ENCODE assay signal across 9 cellular contexts in genomic region chr2:150486539-150487484, GRCh38. TPM values are rescaled to one million over a fixed set of nuclear protein-coding genes. Genes with fewer than 3 reads are reported as not detected.
DNase-seq lines count a peak whose midpoint lies in the region; ATAC-seq and TF ChIP-seq lines count a peak whose summit lies in the region.
"Had no signal": no experiment of that assay in that cellular context is flagged by ENCODE, and none has a peak within 500 bp of the region (broad histone marks: within the 10 kb centered on the region; RNA-seq: fewer than 3 reads in every experiment).

No MANE protein-coding gene starts in this region.

- ATAC-seq in RWPE2 (ENCODE audit: low read depth), result no peak
- ATAC-seq in natural killer cell, result no peak

- peaks cover 38% of the 10 kb centered on the region for H3K27me3 Mint-ChIP-seq in T-helper 2 cell treated with Interferon-gamma antibody and Interleukin-4, amounts not matched to agents 5 μg/mL and 100 μg/mL, for 36 hours (ENCODE audit: low read depth)
- H3K27me3 Mint-ChIP-seq in natural killer cell (ENCODE audit: low read depth in 2 of 2), result peaks cover 24 to 34% of the 10 kb centered on the region in 2 donors

- H3K27ac ChIP-seq in RWPE2 (ENCODE audit: poor library complexity, severe bottlenecking) (peak overlapping the region; percentile 99), fibroblast of lung (ENCODE audit: insufficient read depth, low read length) (peak overlapping the region; percentile 98)

- H3K4me3 ChIP-seq in RWPE2 (ENCODE audit: severe bottlenecking) (peak overlapping the region; percentile 59), fibroblast of lung (replicated peaks in 1 of 4; ENCODE audit: control extremely low read depth in 1 of 4, insufficient read depth in 1 of 4, low read depth in 3 of 4, low read length in 4 of 4) (peak overlapping the region; percentile 96 to 99 (median 97)), neuron (ENCODE audit: low read length) (peak overlapping the region; percentile 96)

- intact Hi-C loops in natural killer cell (cut with micrococcal nuclease), result loop anchor here (5.0 kb wide), 1 partner anchor 890 kb away; no protein-coding TSS in a partner anchor

- H3K79me2 ChIP-seq in fibroblast of lung (ENCODE audit: control insufficient read depth, insufficient read depth, low read length), result peaks cover 64% of the 10 kb centered on the region

- H3K9me3 ChIP-seq in RWPE2 (ENCODE audit: severe bottlenecking) (no peaks in the 10 kb centered on the region), fibroblast of lung (ENCODE audit: control insufficient read depth, insufficient read depth, low read depth, low read length) (no peaks in the 10 kb centered on the region), neuron (ENCODE audit: low read length) (no peaks in the 10 kb centered on the region)

- no peaks in the 10 kb centered on the region for H3K9me3 Mint-ChIP-seq in T-helper 2 cell treated with Interferon-gamma antibody and Interleukin-4, amounts not matched to agents 5 μg/mL and 100 μg/mL, for 36 hours
- H3K9me3 Mint-ChIP-seq in natural killer cell, result peaks cover 2 to 3% of the 10 kb centered on the region in 2 donors
- H3K9me3 Mint-ChIP-seq: activated naive CD4-positive, alpha-beta T cell treated with anti-CD3 and anti-CD28 coated beads, Interleukin-2, amount 50 U/mL, for 24 hours had no signal

- H3K36me3 ChIP-seq in RWPE2 (ENCODE audit: low read depth) (peaks cover 51% of the 10 kb centered on the region), fibroblast of lung (ENCODE audit: control insufficient read depth, insufficient read depth, low read length) (peaks cover 15% of the 10 kb centered on the region), neuron (ENCODE audit: insufficient read depth, low read length) (peaks cover 13% of the 10 kb centered on the region)

- peak overlapping the region; percentile 98 for H3K9ac ChIP-seq in fibroblast of lung (ENCODE audit: insufficient read depth, low read length)

- TF ChIP-seq CTCF in RWPE2 (IDR thresholded peaks at IDR 0.05; ENCODE audit: poor library complexity, severe bottlenecking) (no peak), fibroblast of lung (conservative IDR thresholded peaks at IDR 0.05 in 1 of 2, IDR thresholded peaks at IDR 0.05 in 1 of 2; ENCODE audit: low read depth in 1 of 2, low read length in 2 of 2) (no peak), natural killer cell (IDR thresholded peaks at IDR 0.05) (no peak)

- peaks cover 33% of the 10 kb centered on the region for H3K4me1 ChIP-seq in RWPE2 (ENCODE audit: insufficient read depth, poor library complexity, severe bottlenecking)
- peaks cover 6% of the 10 kb centered on the region for H3K4me1 ChIP-seq in fibroblast of lung (ENCODE audit: control insufficient read depth, extremely low read depth, insufficient read depth, low read length)
- peaks cover 23% of the 10 kb centered on the region for H3K4me1 ChIP-seq in neuron (ENCODE audit: insufficient read depth, low read length)

- H3K36me3 Mint-ChIP-seq in T-helper 2 cell treated with Interferon-gamma antibody and Interleukin-4, amounts not matched to agents 5 μg/mL and 100 μg/mL, for 36 hours (ENCODE audit: low read depth), result no peaks in the 10 kb centered on the region
- H3K36me3 Mint-ChIP-seq in natural killer cell, result no peaks in the 10 kb centered on the region
- H3K36me3 Mint-ChIP-seq: activated naive CD4-positive, alpha-beta T cell treated with anti-CD3 and anti-CD28 coated beads, Interleukin-2, amount 50 U/mL, for 24 hours had no signal

- H4K20me1 ChIP-seq in fibroblast of lung (ENCODE audit: control insufficient read depth, extremely low read depth, insufficient read depth, low read length), result no peaks in the 10 kb centered on the region

- no peak overlapping the region for H3K27ac Mint-ChIP-seq in T-helper 2 cell treated with Interferon-gamma antibody and Interleukin-4, amounts not matched to agents 5 μg/mL and 100 μg/mL, for 36 hours
- H3K27ac Mint-ChIP-seq in natural killer cell, result no peak overlapping the region
- H3K27ac Mint-ChIP-seq: activated naive CD4-positive, alpha-beta T cell treated with anti-CD3 and anti-CD28 coated beads, Interleukin-2, amount 50 U/mL, for 24 hours had no signal

- no peak overlapping the region for H2AFZ ChIP-seq in fibroblast of lung (ENCODE audit: low read length)
- peak overlapping the region; percentile 19 for H2AFZ ChIP-seq in neuron (ENCODE audit: low read depth, low read length)

- peaks cover 9% of the 10 kb centered on the region for H3K4me1 Mint-ChIP-seq in T-helper 2 cell treated with Interferon-gamma antibody and Interleukin-4, amounts not matched to agents 5 μg/mL and 100 μg/mL, for 36 hours (ENCODE audit: low read depth)
- no peaks in the 10 kb centered on the region for H3K4me1 Mint-ChIP-seq in natural killer cell

- peak overlapping the region; percentile 38 for H3K4me3 Mint-ChIP-seq in T-helper 2 cell treated with Interferon-gamma antibody and Interleukin-4, amounts not matched to agents 5 μg/mL and 100 μg/mL, for 36 hours
- no peak overlapping the region for H3K4me3 Mint-ChIP-seq in natural killer cell

- H3K4me2 ChIP-seq in fibroblast of lung (ENCODE audit: extremely low read depth, insufficient read depth, low read length), result no peak overlapping the region

- DNase-seq in T-helper 2 cell treated with Interferon-gamma antibody and Interleukin-4, amounts not matched to agents 5 μg/mL and 100 μg/mL, for 36 hours (ENCODE audit: low spot score), result no peak
- DNase-seq in T-helper 2 cell (no peak), RWPE2 (ENCODE audit: low spot score) (peak; percentile 55), fibroblast of lung (ENCODE audit: low read depth in 2 of 2) (peak; percentile 62 to 65), natural killer cell (no peak)
- DNase-seq in activated naive CD4-positive, alpha-beta T cell (lab: John Stamatoyannopoulos, UW), result no peak
- DNase-seq in central memory CD4-positive, alpha-beta T cell, result no peak

- H3K27me3 ChIP-seq in RWPE2 (ENCODE audit: insufficient read depth, poor library complexity, severe bottlenecking) (no peaks in the 10 kb centered on the region), fibroblast of lung (ENCODE audit: control insufficient read depth, insufficient read depth, low read length) (no peaks in the 10 kb centered on the region), neuron (ENCODE audit: insufficient read depth, low read length) (no peaks in the 10 kb centered on the region)

RNA-seq across cellular contexts. Expression of gene RND3, which starts 0.7 kb away (rescaled TPM):
- total RNA-seq in fibroblast of lung (559 and 1,405 TPM in 2 replicates), natural killer cell (not detected)
- 363 and 403 TPM in 2 replicates for polyA plus RNA-seq in fibroblast of lung
- polyA plus RNA-seq in fibroblast of lung (2012), result 306 and 351 TPM in 2 replicates
- 170 and 247 TPM in 2 replicates for polyA minus RNA-seq in fibroblast of lung (ENCODE audit: low replicate concordance)

Comparison
In these comparisons a context has a peak if more than half of its experiments do, and no peak if none do; other contexts are left out.
1. DNase-seq: peak in RWPE2 (single experiment) and fibroblast of lung (2 of 2); none in T-helper 2 cell treated with Interferon-gamma antibody and Interleukin-4, amounts not matched to agents 5 μg/mL and 100 μg/mL, for 36 hours (single experiment), T-helper 2 cell (0 of 5), activated naive CD4-positive, alpha-beta T cell (0 of 4), central memory CD4-positive, alpha-beta T cell (single experiment) and natural killer cell (single experiment).
2. RNA of gene RND3, which starts 0.7 kb away (total RNA-seq): 559 to 1,405 TPM in fibroblast of lung; not detected in natural killer cell; every median in the first group is over 100 times any median in the second.
3. Peak in every context shown above with its lines, with median percentiles within 50 percentile points of each other: H3K4me3 ChIP-seq.